Comparison of ENCODE assay signal across 1 cellular context in genomic region chr14:99729991-99730875, GRCh38.
A peak's percentile ranks its signal among the peaks of the same experiment; 100 is the strongest.
TF ChIP-seq lines count a peak whose summit lies in the region.

No MANE protein-coding gene starts in this region.

TF ChIP-seq in HepG2, 621 proteins besides CTCF, POLR2A, EP300 and RAD21 (continued from another document and continues in another):
- TF ChIP-seq ZBTB14 (CRISPR knock-in tag; IDR thresholded peaks at IDR 0.05) (peak; percentile 50; the same call in 1 of the 2 replicates), HNF1B (CRISPR knock-in tag; IDR thresholded peaks at IDR 0.05) (peak; percentile 78; the same call in 1 of the 2 replicates), ZNF788 (CRISPR knock-in tag; IDR thresholded peaks at IDR 0.05; ENCODE audit: borderline replicate concordance) (peak; percentile 66; the same call in 1 of the 2 replicates), THRA (CRISPR knock-in tag; IDR thresholded peaks at IDR 0.05; ENCODE audit: borderline replicate concordance) (peak; percentile 41; the same call in 1 of the 2 replicates), MTERF4 (CRISPR knock-in tag; IDR thresholded peaks at IDR 0.05) (no peak), ZBTB37 (CRISPR knock-in tag; IDR thresholded peaks at IDR 0.05) (0 out of 2 replicates have a peak, but pooled peaks have one; percentile 65), PAX8 (CRISPR knock-in tag; IDR thresholded peaks at IDR 0.05; ENCODE audit: borderline replicate concordance) (no peak; the same call in 1 of the 2 replicates), SKI (IDR thresholded peaks at IDR 0.05; ENCODE audit: partially characterized antibody) (peak; percentile 63), ARID4A (CRISPR knock-in tag; IDR thresholded peaks at IDR 0.05; ENCODE audit: borderline replicate concordance) (peak; percentile 40; the same call in 1 of the 2 replicates), DNMT3B (CRISPR knock-in tag; conservative IDR thresholded peaks at IDR 0.05) (no peak), TSC22D2 (CRISPR knock-in tag; IDR thresholded peaks at IDR 0.05; ENCODE audit: borderline replicate concordance) (no peak), ZNF83 (CRISPR knock-in tag; IDR thresholded peaks at IDR 0.05; ENCODE audit: borderline replicate concordance) (no peak), ZNF274 (CRISPR knock-in tag; IDR thresholded peaks at IDR 0.05) (no peak; the same call in 1 of the 2 replicates), SCMH1 (CRISPR knock-in tag; IDR thresholded peaks at IDR 0.05; ENCODE audit: borderline replicate concordance) (no peak), POGZ (CRISPR knock-in tag; IDR thresholded peaks at IDR 0.05) (0 out of 2 replicates have a peak, but pooled peaks have one; percentile 49), HNF4A (CRISPR knock-in tag; IDR thresholded peaks at IDR 0.05) (peak; percentile 69), MBNL3 (CRISPR knock-in tag; conservative IDR thresholded peaks at IDR 0.05) (no peak), SMYD3 (CRISPR knock-in tag; IDR thresholded peaks at IDR 0.05) (no peak), SMAD1 (CRISPR knock-in tag; IDR thresholded peaks at IDR 0.05; ENCODE audit: borderline replicate concordance, low read depth) (0 out of 2 replicates have a peak, but pooled peaks have one; percentile 41), ZNF142 (CRISPR knock-in tag; IDR thresholded peaks at IDR 0.05) (0 out of 2 replicates have a peak, but pooled peaks have one; percentile 38), TCF7L2 (IDR thresholded peaks at IDR 0.05; ENCODE audit: low read depth, low read length) (no peak), ZNF160 (CRISPR knock-in tag; IDR thresholded peaks at IDR 0.05) (no peak), RXRB (CRISPR knock-in tag; IDR thresholded peaks at IDR 0.05; ENCODE audit: borderline replicate concordance) (peak; percentile 81), ZNF792 (CRISPR knock-in tag; IDR thresholded peaks at IDR 0.05) (peak; percentile 54; the same call in 1 of the 2 replicates), PRMT3 (CRISPR knock-in tag; IDR thresholded peaks at IDR 0.05; ENCODE audit: borderline replicate concordance, low read depth) (no peak), MXD1 (CRISPR knock-in tag; IDR thresholded peaks at IDR 0.05) (peak; percentile 34; the same call in 1 of the 2 replicates), ZBTB2 (CRISPR knock-in tag; IDR thresholded peaks at IDR 0.05; ENCODE audit: low read depth) (no peak), FOXP1 (IDR thresholded peaks at IDR 0.05) (no peak), FOXP1 (CRISPR knock-in tag; IDR thresholded peaks at IDR 0.05) (peak; percentile 36; the same call in 1 of the 2 replicates), KMT2A (CRISPR knock-in tag; IDR thresholded peaks at IDR 0.05) (peak; percentile 51; the same call in 1 of the 2 replicates), KAT8 (CRISPR knock-in tag; IDR thresholded peaks at IDR 0.05) (peak; percentile 46; the same call in 1 of the 2 replicates), ZNF335 (CRISPR knock-in tag; IDR thresholded peaks at IDR 0.05) (no peak), RXRA (CRISPR knock-in tag; IDR thresholded peaks at IDR 0.05) (peak; percentile 95), ELF3 (CRISPR knock-in tag; IDR thresholded peaks at IDR 0.05) (0 out of 2 replicates have a peak, but pooled peaks have one; percentile 19), NONO (IDR thresholded peaks at IDR 0.05) (no peak), NONO (CRISPR knock-in tag; conservative IDR thresholded peaks at IDR 0.05) (peak; percentile 70; the same call in 1 of the 2 replicates), FOSL1 (CRISPR knock-in tag; IDR thresholded peaks at IDR 0.05; ENCODE audit: borderline replicate concordance) (no peak), ZNF768 (CRISPR knock-in tag; IDR thresholded peaks at IDR 0.05) (no peak), DNMT1 (CRISPR knock-in tag; IDR thresholded peaks at IDR 0.05) (0 out of 2 replicates have a peak, but pooled peaks have one; percentile 26), CENPBD1 (CRISPR knock-in tag; IDR thresholded peaks at IDR 0.05; ENCODE audit: borderline replicate concordance, low read depth) (no peak), DBP (CRISPR knock-in tag; IDR thresholded peaks at IDR 0.05; ENCODE audit: not compliant biosample characterization) (no peak)
